In the genomic region with DNA sequence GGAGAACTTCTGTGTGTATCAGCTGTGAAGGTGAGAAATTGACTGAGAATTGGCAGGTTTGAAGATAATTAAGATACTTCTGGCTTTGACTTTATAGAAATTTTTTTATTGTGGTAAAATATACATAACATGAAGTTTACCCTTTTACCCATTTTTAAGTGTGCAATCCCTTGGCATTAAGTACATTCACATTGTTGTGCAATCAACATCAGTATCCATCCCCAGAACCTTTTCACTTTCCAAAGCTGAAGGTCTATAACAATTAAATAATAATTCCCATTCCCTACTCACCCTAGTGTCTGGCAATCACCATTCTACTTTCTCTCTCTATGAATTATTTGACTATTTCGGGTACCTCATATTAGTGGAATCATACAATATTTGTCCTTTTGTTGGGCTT, we compare ENCODE assay signal across 14 cellular contexts.
A peak's percentile ranks its signal among the peaks of the same experiment; 100 is the strongest.
DNase-seq lines count a peak whose midpoint lies in the region; ATAC-seq, FAIRE-seq and TF ChIP-seq lines count a peak whose summit lies in the region.
"Had no signal": no experiment of that assay in that cellular context is flagged by ENCODE, and none has a peak within 500 bp of the region (broad histone marks: within the 10 kb centered on the region; RNA-seq: fewer than 3 reads in every experiment).

No MANE protein-coding gene starts in this region.

- intact Hi-C loops in pancreas (cut with DNase I), result no loop called here

- ATAC-seq in pancreas, result no peak
- ATAC-seq in GM21360 (IDR thresholded peaks at IDR 0.05; ENCODE audit: unreplicated experiment), result no peak
- no peak for ATAC-seq in stimulated activated naive CD8-positive, alpha-beta T cell treated with anti-CD3 and anti-CD28 coated beads, Interleukin-15, Interleukin-2, amounts not matched to agents 100 U/mL and 50 U/mL, for 24 hours

- no peaks in the 10 kb centered on the region for H3K36me3 ChIP-seq in GM23248 (ENCODE audit: low read depth)
- no peaks in the 10 kb centered on the region for H3K36me3 ChIP-seq in adipocyte (ENCODE audit: control insufficient read depth, insufficient read depth, low read length, severe bottlenecking)
- H3K36me3 ChIP-seq in smooth muscle cell (ENCODE audit: low read depth), result no peaks in the 10 kb centered on the region
- H3K36me3 ChIP-seq in pancreas, result no peaks in the 10 kb centered on the region
- H3K36me3 ChIP-seq: HAP-1 had no signal

- no peak for FAIRE-seq in pancreas (lab: Jason Lieb, UNC)
- FAIRE-seq: H1 had no signal

- no peaks in the 10 kb centered on the region for H3K9me3 ChIP-seq in GM23248 (ENCODE audit: low read depth)
- H3K9me3 ChIP-seq in adipocyte (ENCODE audit: control insufficient read depth, low read length), result no peaks in the 10 kb centered on the region
- H3K9me3 ChIP-seq in smooth muscle cell (replicated peaks; ENCODE audit: low read depth), result no peaks in the 10 kb centered on the region
- H3K9me3 ChIP-seq in pancreas, result no peaks in the 10 kb centered on the region
- H3K9me3 ChIP-seq: HAP-1 had no signal

- TF ChIP-seq CTCF in fibroblast of the aortic adventitia (IDR thresholded peaks at IDR 0.05; ENCODE audit: insufficient read depth, low read length) (no peak), smooth muscle cell (IDR thresholded peaks at IDR 0.05; ENCODE audit: borderline replicate concordance, insufficient read depth, poor library complexity, severe bottlenecking) (no peak), pancreas (IDR thresholded peaks at IDR 0.05) (no peak)

- no peak overlapping the region for H3K4me3 ChIP-seq in GM23248
- peak overlapping the region; percentile 72 for H3K4me3 ChIP-seq in adipocyte (ENCODE audit: low read length)
- peak overlapping the region; percentile 3 for H3K4me3 ChIP-seq in fibroblast of the aortic adventitia (ENCODE audit: low read depth, low read length)
- H3K4me3 ChIP-seq in smooth muscle cell, result no peak overlapping the region
- no peak overlapping the region for H3K4me3 ChIP-seq in pancreas
- H3K4me3 ChIP-seq: HAP-1 had no signal

- H3K27ac ChIP-seq in GM23248 (peak overlapping the region; percentile 39), smooth muscle cell (ENCODE audit: low read depth) (peak overlapping the region; percentile 71), pancreas (no peak overlapping the region)

- peak overlapping the region; percentile 3; the same call in 1 of the 2 replicates for H3K9ac ChIP-seq in GM23248
- H3K9ac ChIP-seq in adipocyte (ENCODE audit: low read length), result peak overlapping the region; percentile 78
- H3K9ac ChIP-seq in smooth muscle cell (ENCODE audit: low read depth), result no peak overlapping the region

- H3K9me2 ChIP-seq in GM23248 (ENCODE audit: insufficient read depth), result no peaks in the 10 kb centered on the region

- H3K4me2 ChIP-seq in GM23248 (ENCODE audit: unreplicated experiment), result peak overlapping the region; percentile 26
- peak overlapping the region; percentile 16 for H3K4me2 ChIP-seq in smooth muscle cell

- H3F3A ChIP-seq in GM23248 (ENCODE audit: insufficient read depth) (peaks cover 45% of the 10 kb centered on the region), smooth muscle cell (ENCODE audit: low read depth) (peaks cover 16% of the 10 kb centered on the region)

- H3K27me3 ChIP-seq in GM23248 (replicated peaks; ENCODE audit: insufficient read depth) (no peaks in the 10 kb centered on the region), adipocyte (replicated peaks; ENCODE audit: control insufficient read depth, insufficient read depth, low read length) (no peaks in the 10 kb centered on the region), smooth muscle cell (ENCODE audit: low read depth) (no peaks in the 10 kb centered on the region), pancreas (no peaks in the 10 kb centered on the region)

- in situ Hi-C loops in GM23248 (cut with MboI), result no loop called here

- H3K79me2 ChIP-seq in GM23248 (ENCODE audit: insufficient read depth), result no peaks in the 10 kb centered on the region
- H3K79me2 ChIP-seq in smooth muscle cell (ENCODE audit: low read depth), result no peaks in the 10 kb centered on the region

- no peak overlapping the region for H2AFZ ChIP-seq in GM23248
- no peak overlapping the region for H2AFZ ChIP-seq in smooth muscle cell (ENCODE audit: low read depth)

- WGBS in GM23248 (ENCODE audit: low coverage in 1 of 2, low lambda C conversion rate in 2 of 2, missing lambda C conversion rate in 2 of 2), 2 experiments, result 97% methylated on average over 1 of the region's 1 CpG
- 94% methylated on average over 1 of the region's 1 CpG for WGBS in smooth muscle cell (ENCODE audit: low lambda C conversion rate)
- 97 to 99% methylated on average over 1 of the region's 1 CpG for WGBS in pancreas, 2 donors

- H3K4me1 ChIP-seq in GM23248 (ENCODE audit: insufficient read depth) (peaks cover 55% of the 10 kb centered on the region), adipocyte (ENCODE audit: control insufficient read depth, insufficient read depth, low read length) (peaks cover 71% of the 10 kb centered on the region), smooth muscle cell (ENCODE audit: low read depth) (no peaks in the 10 kb centered on the region), pancreas (peaks cover 23 to 38% (median 23%) of the 10 kb centered on the region in 3 donors)
- H3K4me1 ChIP-seq: HAP-1 had no signal

- DNase-seq in GM23248 (no peak), adipocyte (ENCODE audit: low read depth) (peak; percentile 50), fibroblast of the aortic adventitia (ENCODE audit: low read depth) (peak; percentile 47), smooth muscle cell (lab: John Stamatoyannopoulos, UW; ENCODE audit: unreplicated experiment) (no peak), kidney tubule cell (ENCODE audit: low spot score) (no peak), pancreas (no peak)
- no peak for DNase-seq in stimulated activated naive CD8-positive, alpha-beta T cell treated with anti-CD3 and anti-CD28 coated beads, Interleukin-15, Interleukin-2, amounts not matched to agents 100 U/mL and 50 U/mL, for 24 hours
- DNase-seq: C1 segment of cervical spinal cord; Calu3; CD4-positive, alpha-beta T cell; DMS 273 treated with DMSO at 0.1 percent for 48 hours had no signal

- H4K20me1 ChIP-seq in GM23248 (ENCODE audit: insufficient read depth) (no peaks in the 10 kb centered on the region), smooth muscle cell (ENCODE audit: low read depth) (no peaks in the 10 kb centered on the region)

Comparison
In these comparisons a context has a peak if more than half of its experiments do, and no peak if none do; other contexts are left out.
1. DNase-seq: peak in adipocyte (single experiment) and fibroblast of the aortic adventitia (single experiment); none in GM23248 (single experiment), smooth muscle cell (single experiment), kidney tubule cell (single experiment), pancreas (0 of 6) and stimulated activated naive CD8-positive, alpha-beta T cell treated with anti-CD3 and anti-CD28 coated beads, Interleukin-15, Interleukin-2, amounts not matched to agents 100 U/mL and 50 U/mL, for 24 hours (single experiment).
2. H3K27ac ChIP-seq: peak in GM23248 (single experiment) and smooth muscle cell (single experiment); none in pancreas (0 of 4).
3. H3K4me3 ChIP-seq: peak in adipocyte (single experiment) and fibroblast of the aortic adventitia (single experiment); none in GM23248 (single experiment), smooth muscle cell (single experiment) and pancreas (0 of 4).